In genomic region chr1:181141431-181141910, GRCh38 we compare ENCODE assay signal across 8 cellular contexts.
A peak's percentile ranks its signal among the peaks of the same experiment; 100 is the strongest.
DNase-seq lines count a peak whose midpoint lies in the region; ATAC-seq lines count a peak whose summit lies in the region.

No MANE protein-coding gene starts in this region.

- no peak for ATAC-seq in HG02571 (IDR thresholded peaks at IDR 0.05; ENCODE audit: unreplicated experiment)

- peak; percentile 12 for DNase-seq in NCI-H2196 (lab: John Stamatoyannopoulos, UW; ENCODE audit: unreplicated experiment)
- DNase-seq in NCI-H2196 treated with DMSO at 0.1 percent for 48 hours (lab: John Stamatoyannopoulos, UW; ENCODE audit: unreplicated experiment): no peak
- peak; percentile 75 to 81 for DNase-seq in activated CD4-positive, alpha-beta T cell treated with anti-CD3 and anti-CD28 coated beads, Interleukin-2, amount 50 U/mL, for 48 hours
- DNase-seq in fibroblast of gingiva (ENCODE audit: low read depth): peak; percentile 68
- DNase-seq in stimulated activated CD4-positive, alpha-beta T cell treated with anti-CD3 and anti-CD28 coated beads, Interleukin-4, amount 100 ng/mL, for 1 hour: peak; percentile 61
- no peak for DNase-seq in NCI-H1694 (lab: John Stamatoyannopoulos, UW)
- DNase-seq in NOMO-1 treated with dmso at 0.1 percent for 144 hours (lab: John Stamatoyannopoulos, UW; ENCODE audit: unreplicated experiment): no peak

Comparison
In these comparisons a context has a peak if more than half of its experiments do, and no peak if none do; other contexts are left out.
1. DNase-seq: peak in NCI-H2196 (single experiment), activated CD4-positive, alpha-beta T cell treated with anti-CD3 and anti-CD28 coated beads, Interleukin-2, amount 50 U/mL, for 48 hours (2 of 2), fibroblast of gingiva (single experiment) and stimulated activated CD4-positive, alpha-beta T cell treated with anti-CD3 and anti-CD28 coated beads, Interleukin-4, amount 100 ng/mL, for 1 hour (single experiment); none in NCI-H2196 treated with DMSO at 0.1 percent for 48 hours (single experiment), NCI-H1694 (single experiment) and NOMO-1 treated with dmso at 0.1 percent for 144 hours (single experiment).